ENCODE assay signal across 16 cellular contexts in genomic region chr5:13248236-13248635, GRCh38.
DNase-seq lines count a peak whose midpoint lies in the region; ATAC-seq, FAIRE-seq and TF ChIP-seq lines count a peak whose summit lies in the region.
"Had no signal": no experiment of that assay in that cellular context is flagged by ENCODE, and none has a peak within 500 bp of the region (broad histone marks: within the 10 kb centered on the region; RNA-seq: fewer than 3 reads in every experiment).

No MANE protein-coding gene starts in this region.

- H3K9ac ChIP-seq in colonic mucosa (ENCODE audit: low read depth in 2 of 2, low read length in 2 of 2), result no peak overlapping the region

- H3K27ac ChIP-seq in pancreas (no peak overlapping the region), colonic mucosa (no peak overlapping the region), lower lobe of right lung (no peak overlapping the region)

- H3K4me3 ChIP-seq in astrocyte of the cerebellum (ENCODE audit: low read depth, low read length), result no peak overlapping the region
- no peak overlapping the region for H3K4me3 ChIP-seq in epithelial cell of proximal tubule (ENCODE audit: low read depth, low read length)
- H3K4me3 ChIP-seq in pancreas, result no peak overlapping the region
- H3K4me3 ChIP-seq in colonic mucosa, result no peak overlapping the region
- H3K4me3 ChIP-seq in lower lobe of right lung, result no peak overlapping the region

- 9 to 10% methylated on average over 3 of the region's 3 CpGs for WGBS in pancreas, 2 donors

- in situ Hi-C loops in astrocyte of the cerebellum (cut with HindIII; ENCODE audit: low sequenced_read_pairs), result no loop called here

- H3K27me3 ChIP-seq in pancreas, result no peaks in the 10 kb centered on the region
- H3K27me3 ChIP-seq in colonic mucosa, result no peaks in the 10 kb centered on the region
- H3K27me3 ChIP-seq in lower lobe of right lung (ENCODE audit: low read depth), result no peaks in the 10 kb centered on the region

- intact Hi-C loops in pancreas (cut with DNase I) (no loop called here), colonic mucosa (cut with DNase I) (no loop called here), lower lobe of right lung (cut with DNase I) (no loop called here)

- TF ChIP-seq CTCF in astrocyte of the cerebellum (IDR thresholded peaks at IDR 0.05; ENCODE audit: low read depth, low read length, missing control alignments) (no peak), epithelial cell of proximal tubule (conservative IDR thresholded peaks at IDR 0.05; ENCODE audit: low read depth, low read length) (no peak), pancreas (IDR thresholded peaks at IDR 0.05) (no peak), colonic mucosa (IDR thresholded peaks at IDR 0.05) (no peak), lower lobe of right lung (IDR thresholded peaks at IDR 0.05) (no peak)

- peak in 3 of 4 donors; percentile 23 to 48 (median 23) for ATAC-seq in pancreas
- no peak for ATAC-seq in lower lobe of right lung
- ATAC-seq: HCT116 had no signal

- peaks cover 0 to 10% (median 4%) of the 10 kb centered on the region in 3 donors for H3K4me1 ChIP-seq in pancreas
- no peaks in the 10 kb centered on the region for H3K4me1 ChIP-seq in colonic mucosa
- H3K4me1 ChIP-seq in lower lobe of right lung, result no peaks in the 10 kb centered on the region

- H3K9me3 ChIP-seq in pancreas, result no peaks in the 10 kb centered on the region
- H3K9me3 ChIP-seq in colonic mucosa, result no peaks in the 10 kb centered on the region
- H3K9me3 ChIP-seq in lower lobe of right lung, result no peaks in the 10 kb centered on the region

- H3K36me3 ChIP-seq in pancreas (no peaks in the 10 kb centered on the region), colonic mucosa (no peaks in the 10 kb centered on the region), lower lobe of right lung (no peaks in the 10 kb centered on the region)

- no peak for FAIRE-seq in pancreas (lab: Jason Lieb, UNC)
- FAIRE-seq: D721Med, G401.6, GM12891 had no signal

- DNase-seq in M059J (ENCODE audit: low read depth), result peak; percentile 69
- peak; percentile 20 for DNase-seq in astrocyte of the cerebellum (ENCODE audit: low read depth)
- peak; percentile 37 for DNase-seq in epithelial cell of proximal tubule (ENCODE audit: low read depth)
- DNase-seq in pancreas, result no peak
- no peak for DNase-seq in colonic mucosa
- DNase-seq in lower lobe of right lung, result no peak
- DNase-seq in NCI-H226, result no peak
- DNase-seq: CD4-positive, alpha-beta memory T cell; DMS79 treated with DMSO at 0.1 percent for 48 hours; NCI-H446; NCI-H748 treated with DMSO at 0.1 percent for 48 hours; SIG-M5 had no signal

Comparison
In these comparisons a context has a peak if more than half of its experiments do, and no peak if none do; other contexts are left out.
1. DNase-seq: peak in M059J (single experiment), astrocyte of the cerebellum (single experiment) and epithelial cell of proximal tubule (single experiment); none in pancreas (0 of 6), colonic mucosa (single experiment), lower lobe of right lung (single experiment) and NCI-H226 (single experiment).
2. ATAC-seq: peak in pancreas (3 of 4); none in lower lobe of right lung (0 of 2).